Comparison of ENCODE assay signal across 8 cellular contexts in genomic region chr6:70667711-70668498, GRCh38. TPM values are rescaled to one million over a fixed set of nuclear protein-coding genes. Genes with fewer than 3 reads are reported as not detected.
DNase-seq lines count a peak whose midpoint lies in the region; ATAC-seq and TF ChIP-seq lines count a peak whose summit lies in the region.

SMAP1 (plus strand) TSS chr6:70667883; CDS start chr6:70668024, 141 bp downstream.

- DNase-seq in AG09309 (ENCODE audit: low read depth) (peak; percentile 48), NCI-H2227 (lab: John Stamatoyannopoulos, UW; ENCODE audit: unreplicated experiment) (peak; percentile 92), caudate nucleus (lab: John Stamatoyannopoulos, UW) (peak in 60 of 61 donors; percentile 54 to 95 (median 84)), immature natural killer cell (peak; percentile 93 to 95 (median 94)), spleen (peak; percentile 99)
- peak; percentile 87 to 92 (median 88) for DNase-seq in activated CD4-positive, CD25-positive, alpha-beta regulatory T cell (lab: John Stamatoyannopoulos, UW)

- peak within 1 kb of the TSS; percentile 86 to 91 (median 88) for H3K4me3 Mint-ChIP-seq in immature natural killer cell

- H3K4me1 ChIP-seq in spleen, result peaks cover 12 to 55% (median 44%) of the 10 kb centered on the region in 6 donors

- intact Hi-C loops in spleen (cut with DNase I; ENCODE audit: low total_unique reads), result no loop called here

- no peaks in the 10 kb centered on the region for H3K9me3 Mint-ChIP-seq in immature natural killer cell

- H3K4me3 ChIP-seq in AG09309 (ENCODE audit: control insufficient read depth, low read depth, low read length), result peak within 1 kb of the TSS; percentile 74
- peak within 1 kb of the TSS; percentile 69 to 95 (median 88) for H3K4me3 ChIP-seq in spleen

- TF ChIP-seq CTCF in AG09309 (IDR thresholded peaks at IDR 0.05; ENCODE audit: control insufficient read depth, insufficient read depth, low read depth, low read length, missing control alignments) (no peak), spleen (IDR thresholded peaks at IDR 0.05 in 8 of 11, conservative IDR thresholded peaks at IDR 0.05 in 3 of 11) (peak in 1 of 11 experiments; percentile 18)

- H3K4me1 Mint-ChIP-seq in immature natural killer cell, result peaks cover 45 to 59% of the 10 kb centered on the region in 2 donors

- WGBS in spleen, 5 donors, result 0 to 1% (median 0%) methylated on average over 4 to 90 of the region's 90 CpGs

- peak in 2 of 3 donors; percentile 28 to 42 for TF ChIP-seq POLR2A in spleen (IDR thresholded peaks at IDR 0.05)

- ATAC-seq in GM18909 (IDR thresholded peaks at IDR 0.05; ENCODE audit: poor library complexity, unreplicated experiment) (peak; percentile 87), HG03159 (IDR thresholded peaks at IDR 0.05; ENCODE audit: unreplicated experiment) (peak; percentile 91)

- H3K36me3 ChIP-seq in spleen, result no peaks in the 10 kb centered on the region

- H3K9me3 ChIP-seq in spleen, result no peaks in the 10 kb centered on the region

- no peaks in the 10 kb centered on the region for H3K27me3 ChIP-seq in spleen (replicated peaks in 1 of 7)

- peaks cover 5 to 14% (median 7%) of the 10 kb centered on the region in 3 donors for H3K27me3 Mint-ChIP-seq in immature natural killer cell (ENCODE audit: low read depth in 3 of 3)

- peaks cover 0 to 4% (median 0%) of the 10 kb centered on the region in 3 donors for H3K36me3 Mint-ChIP-seq in immature natural killer cell

- peak within 1 kb of the TSS; percentile 90 for H3K27ac ChIP-seq in caudate nucleus (ENCODE audit: low read depth, low read length)
- H3K27ac ChIP-seq in spleen, result peak within 1 kb of the TSS; percentile 83 to 96 (median 96)

- peak within 1 kb of the TSS; percentile 83 to 97 (median 94) for H3K27ac Mint-ChIP-seq in immature natural killer cell

RNA-seq across cellular contexts. Expression of gene SMAP1, which starts in this region (rescaled TPM):
- 10 to 100 TPM; 20.3 to 34.0 (median 20.6) TPM for polyA plus RNA-seq in immature natural killer cell
- 10 to 100 TPM; 16.8 to 28.2 (median 23.8) TPM for total RNA-seq in spleen
- 10 to 100 TPM; 12.0 to 12.6 (median 12.6) TPM for polyA plus RNA-seq in spleen

Comparison
In these comparisons a context has a peak if more than half of its experiments do, and no peak if none do; other contexts are left out.
1. Peak in every context shown above with its lines: DNase-seq, ATAC-seq, H3K4me3 ChIP-seq and H3K27ac ChIP-seq.
2. DNase-seq: peak in every context shown above with its lines; median percentile 99 in spleen; 94 in immature natural killer cell; 92 in NCI-H2227; 88 in activated CD4-positive, CD25-positive, alpha-beta regulatory T cell; 84 in caudate nucleus; 48 in AG09309.